ENCODE assay signal across 1 cellular context in the genomic region with DNA sequence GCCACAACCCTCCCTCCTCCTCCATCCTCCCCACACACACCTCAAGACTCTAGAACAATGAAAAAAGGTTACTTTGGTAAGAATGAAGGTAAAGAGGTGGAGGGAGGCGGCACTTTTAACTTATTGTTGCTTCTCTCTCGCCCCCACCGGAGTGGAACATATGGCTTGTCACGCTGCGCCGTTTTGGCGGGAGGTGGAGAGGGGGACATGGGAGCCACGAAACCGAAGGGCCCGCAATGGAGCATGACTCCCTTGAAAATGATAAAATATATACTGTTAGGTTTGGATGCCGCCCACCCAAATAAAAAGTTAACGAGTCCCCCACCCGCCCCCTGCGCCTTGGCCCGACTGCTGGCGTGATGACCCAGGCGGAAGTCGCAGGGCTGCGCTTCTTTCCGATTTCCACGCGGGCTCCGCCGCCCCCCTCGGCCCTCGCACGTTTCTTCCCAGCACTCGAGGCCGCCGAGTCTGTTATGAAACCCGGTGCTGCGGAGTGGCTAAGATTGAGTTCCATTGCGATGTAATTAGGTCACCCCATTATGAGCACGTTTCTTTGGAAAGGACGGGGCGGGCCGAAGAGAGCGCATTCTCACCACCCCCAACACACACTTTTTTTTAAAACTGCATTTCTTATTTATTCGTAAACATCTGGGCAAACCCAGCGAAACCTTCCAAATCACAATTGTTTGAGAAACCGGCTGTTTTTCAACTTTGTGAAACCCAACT.
TF ChIP-seq lines count a peak whose summit lies in the region.

No MANE protein-coding gene starts in this region.

TF ChIP-seq in HepG2, 621 proteins besides CTCF, POLR2A, EP300 and RAD21 (continued from another document and continues in another):
- TF ChIP-seq, protein P1, sequence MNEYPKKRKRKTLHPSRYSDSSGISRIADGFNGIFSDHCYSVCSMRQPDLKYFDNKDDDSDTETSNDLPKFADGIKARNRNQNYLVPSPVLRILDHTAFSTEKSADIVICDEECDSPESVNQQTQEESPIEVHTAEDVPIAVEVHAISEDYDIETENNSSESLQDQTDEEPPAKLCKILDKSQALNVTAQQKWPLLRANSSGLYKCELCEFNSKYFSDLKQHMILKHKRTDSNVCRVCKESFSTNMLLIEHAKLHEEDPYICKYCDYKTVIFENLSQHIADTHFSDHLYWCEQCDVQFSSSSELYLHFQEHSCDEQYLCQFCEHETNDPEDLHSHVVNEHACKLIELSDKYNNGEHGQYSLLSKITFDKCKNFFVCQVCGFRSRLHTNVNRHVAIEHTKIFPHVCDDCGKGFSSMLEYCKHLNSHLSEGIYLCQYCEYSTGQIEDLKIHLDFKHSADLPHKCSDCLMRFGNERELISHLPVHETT (CRISPR knock-in tag; conservative IDR thresholded peaks at IDR 0.05), result 0 out of 2 replicates have a peak, but pooled peaks have one; percentile 41
- TF ChIP-seq TRIM24 (CRISPR knock-in tag; IDR thresholded peaks at IDR 0.05), result no peak
- no peak for TF ChIP-seq FLYWCH1 (CRISPR knock-in tag; IDR thresholded peaks at IDR 0.05)
- TF ChIP-seq ZBTB49 (CRISPR knock-in tag; IDR thresholded peaks at IDR 0.05; ENCODE audit: borderline replicate concordance), result no peak
- TF ChIP-seq DDIT3 (CRISPR knock-in tag; IDR thresholded peaks at IDR 0.05), result no peak
- no peak for TF ChIP-seq ZNF260 (CRISPR knock-in tag; IDR thresholded peaks at IDR 0.05; ENCODE audit: borderline replicate concordance, low read depth)
- TF ChIP-seq ZNF629 (CRISPR knock-in tag; conservative IDR thresholded peaks at IDR 0.05), result no peak
- TF ChIP-seq SYNCRIP (IDR thresholded peaks at IDR 0.05; ENCODE audit: insufficient read depth, low read depth, low read length), result no peak
- TF ChIP-seq GTF3A (CRISPR knock-in tag; conservative IDR thresholded peaks at IDR 0.05), result no peak
- 0 out of 2 replicates have a peak, but pooled peaks have one; percentile 16 for TF ChIP-seq ZBTB26 (CRISPR knock-in tag; IDR thresholded peaks at IDR 0.05; ENCODE audit: borderline replicate concordance)
- peak; percentile 63; the same call in 1 of the 2 replicates for TF ChIP-seq ZNF891 (CRISPR knock-in tag; IDR thresholded peaks at IDR 0.05)
- peak; percentile 84 for TF ChIP-seq ZFP36L1 (CRISPR knock-in tag; IDR thresholded peaks at IDR 0.05)
- no peak for TF ChIP-seq CHCHD3 (CRISPR knock-in tag; IDR thresholded peaks at IDR 0.05)
- TF ChIP-seq, protein P2, sequence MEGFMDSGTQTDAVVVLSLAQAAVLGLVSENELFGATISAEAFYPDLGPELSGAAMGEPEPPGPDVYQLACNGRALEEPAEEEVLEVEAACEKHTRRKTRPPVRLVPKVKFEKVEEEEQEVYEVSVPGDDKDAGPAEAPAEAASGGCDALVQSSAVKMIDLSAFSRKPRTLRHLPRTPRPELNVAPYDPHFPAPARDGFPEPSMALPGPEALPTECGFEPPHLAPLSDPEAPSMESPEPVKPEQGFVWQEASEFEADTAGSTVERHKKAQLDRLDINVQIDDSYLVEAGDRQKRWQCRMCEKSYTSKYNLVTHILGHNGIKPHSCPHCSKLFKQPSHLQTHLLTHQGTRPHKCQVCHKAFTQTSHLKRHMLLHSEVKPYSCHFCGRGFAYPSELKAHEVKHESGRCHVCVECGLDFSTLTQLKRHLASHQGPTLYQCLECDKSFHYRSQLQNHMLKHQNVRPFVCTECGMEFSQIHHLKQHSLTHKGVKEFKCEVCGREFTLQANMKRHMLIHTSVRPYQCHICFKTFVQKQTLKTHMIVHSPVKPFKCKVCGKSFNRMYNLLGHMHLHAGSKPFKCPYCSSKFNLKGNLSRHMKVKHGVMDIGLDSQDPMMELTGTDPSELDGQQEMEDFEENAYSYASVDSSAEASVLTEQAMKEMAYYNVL (CRISPR knock-in tag; IDR thresholded peaks at IDR 0.05; ENCODE audit: borderline replicate concordance), result no peak
- TF ChIP-seq ZXDC (CRISPR knock-in tag; IDR thresholded peaks at IDR 0.05), result 0 out of 2 replicates have a peak, but pooled peaks have one; percentile 56
- TF ChIP-seq YEATS4 (CRISPR knock-in tag; IDR thresholded peaks at IDR 0.05; ENCODE audit: borderline replicate concordance), result no peak; the same call in none of the 2 replicates
- 0 out of 2 replicates have a peak, but pooled peaks have one; percentile 38 for TF ChIP-seq AHR (CRISPR knock-in tag; IDR thresholded peaks at IDR 0.05)
- TF ChIP-seq KLF16 (CRISPR knock-in tag; IDR thresholded peaks at IDR 0.05), result peak in 1 of 2 experiments; percentile 32; a peak in 1 of 4 replicates
- no peak for TF ChIP-seq NFE2L2 (IDR thresholded peaks at IDR 0.05; ENCODE audit: low read length)
- TF ChIP-seq NR2F6 (IDR thresholded peaks at IDR 0.05), result no peak
- TF ChIP-seq NR2F6 (CRISPR knock-in tag; IDR thresholded peaks at IDR 0.05), result peak; percentile 30; the same call in 1 of the 2 replicates
- no peak for TF ChIP-seq HOXA7 (CRISPR knock-in tag; IDR thresholded peaks at IDR 0.05)
- TF ChIP-seq ZNF740 (CRISPR knock-in tag; IDR thresholded peaks at IDR 0.05), result peak; percentile 72; the same call in 1 of the 2 replicates
- peak; percentile 37; the same call in 1 of the 2 replicates for TF ChIP-seq ZNF317 (CRISPR knock-in tag; IDR thresholded peaks at IDR 0.05)
- TF ChIP-seq, protein P3, sequence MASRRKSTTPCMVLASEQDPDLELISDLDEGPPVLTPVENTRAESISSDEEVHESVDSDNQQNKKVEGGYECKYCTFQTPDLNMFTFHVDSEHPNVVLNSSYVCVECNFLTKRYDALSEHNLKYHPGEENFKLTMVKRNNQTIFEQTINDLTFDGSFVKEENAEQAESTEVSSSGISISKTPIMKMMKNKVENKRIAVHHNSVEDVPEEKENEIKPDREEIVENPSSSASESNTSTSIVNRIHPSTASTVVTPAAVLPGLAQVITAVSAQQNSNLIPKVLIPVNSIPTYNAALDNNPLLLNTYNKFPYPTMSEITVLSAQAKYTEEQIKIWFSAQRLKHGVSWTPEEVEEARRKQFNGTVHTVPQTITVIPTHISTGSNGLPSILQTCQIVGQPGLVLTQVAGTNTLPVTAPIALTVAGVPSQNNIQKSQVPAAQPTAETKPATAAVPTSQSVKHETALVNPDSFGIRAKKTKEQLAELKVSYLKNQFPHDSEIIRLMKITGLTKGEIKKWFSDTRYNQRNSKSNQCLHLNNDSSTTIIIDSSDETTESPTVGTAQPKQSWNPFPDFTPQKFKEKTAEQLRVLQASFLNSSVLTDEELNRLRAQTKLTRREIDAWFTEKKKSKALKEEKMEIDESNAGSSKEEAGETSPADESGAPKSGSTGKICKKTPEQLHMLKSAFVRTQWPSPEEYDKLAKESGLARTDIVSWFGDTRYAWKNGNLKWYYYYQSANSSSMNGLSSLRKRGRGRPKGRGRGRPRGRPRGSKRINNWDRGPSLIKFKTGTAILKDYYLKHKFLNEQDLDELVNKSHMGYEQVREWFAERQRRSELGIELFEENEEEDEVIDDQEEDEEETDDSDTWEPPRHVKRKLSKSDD (CRISPR knock-in tag; IDR thresholded peaks at IDR 0.05; ENCODE audit: low read depth), result 0 out of 2 replicates have a peak, but pooled peaks have one; percentile 40
- TF ChIP-seq HMGA1 (CRISPR knock-in tag; conservative IDR thresholded peaks at IDR 0.05), result no peak
- no peak for TF ChIP-seq NFIC (IDR thresholded peaks at IDR 0.05; ENCODE audit: low read length)
- TF ChIP-seq, protein P4, sequence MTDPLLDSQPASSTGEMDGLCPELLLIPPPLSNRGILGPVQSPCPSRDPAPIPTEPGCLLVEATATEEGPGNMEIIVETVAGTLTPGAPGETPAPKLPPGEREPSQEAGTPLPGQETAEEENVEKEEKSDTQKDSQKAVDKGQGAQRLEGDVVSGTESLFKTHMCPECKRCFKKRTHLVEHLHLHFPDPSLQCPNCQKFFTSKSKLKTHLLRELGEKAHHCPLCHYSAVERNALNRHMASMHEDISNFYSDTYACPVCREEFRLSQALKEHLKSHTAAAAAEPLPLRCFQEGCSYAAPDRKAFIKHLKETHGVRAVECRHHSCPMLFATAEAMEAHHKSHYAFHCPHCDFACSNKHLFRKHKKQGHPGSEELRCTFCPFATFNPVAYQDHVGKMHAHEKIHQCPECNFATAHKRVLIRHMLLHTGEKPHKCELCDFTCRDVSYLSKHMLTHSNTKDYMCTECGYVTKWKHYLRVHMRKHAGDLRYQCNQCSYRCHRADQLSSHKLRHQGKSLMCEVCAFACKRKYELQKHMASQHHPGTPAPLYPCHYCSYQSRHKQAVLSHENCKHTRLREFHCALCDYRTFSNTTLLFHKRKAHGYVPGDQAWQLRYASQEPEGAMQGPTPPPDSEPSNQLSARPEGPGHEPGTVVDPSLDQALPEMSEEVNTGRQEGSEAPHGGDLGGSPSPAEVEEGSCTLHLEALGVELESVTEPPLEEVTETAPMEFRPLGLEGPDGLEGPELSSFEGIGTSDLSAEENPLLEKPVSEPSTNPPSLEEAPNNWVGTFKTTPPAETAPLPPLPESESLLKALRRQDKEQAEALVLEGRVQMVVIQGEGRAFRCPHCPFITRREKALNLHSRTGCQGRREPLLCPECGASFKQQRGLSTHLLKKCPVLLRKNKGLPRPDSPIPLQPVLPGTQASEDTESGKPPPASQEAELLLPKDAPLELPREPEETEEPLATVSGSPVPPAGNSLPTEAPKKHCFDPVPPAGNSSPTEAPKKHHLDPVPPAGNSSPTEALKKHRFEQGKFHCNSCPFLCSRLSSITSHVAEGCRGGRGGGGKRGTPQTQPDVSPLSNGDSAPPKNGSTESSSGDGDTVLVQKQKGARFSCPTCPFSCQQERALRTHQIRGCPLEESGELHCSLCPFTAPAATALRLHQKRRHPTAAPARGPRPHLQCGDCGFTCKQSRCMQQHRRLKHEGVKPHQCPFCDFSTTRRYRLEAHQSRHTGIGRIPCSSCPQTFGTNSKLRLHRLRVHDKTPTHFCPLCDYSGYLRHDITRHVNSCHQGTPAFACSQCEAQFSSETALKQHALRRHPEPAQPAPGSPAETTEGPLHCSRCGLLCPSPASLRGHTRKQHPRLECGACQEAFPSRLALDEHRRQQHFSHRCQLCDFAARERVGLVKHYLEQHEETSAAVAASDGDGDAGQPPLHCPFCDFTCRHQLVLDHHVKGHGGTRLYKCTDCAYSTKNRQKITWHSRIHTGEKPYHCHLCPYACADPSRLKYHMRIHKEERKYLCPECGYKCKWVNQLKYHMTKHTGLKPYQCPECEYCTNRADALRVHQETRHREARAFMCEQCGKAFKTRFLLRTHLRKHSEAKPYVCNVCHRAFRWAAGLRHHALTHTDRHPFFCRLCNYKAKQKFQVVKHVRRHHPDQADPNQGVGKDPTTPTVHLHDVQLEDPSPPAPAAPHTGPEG (CRISPR knock-in tag; IDR thresholded peaks at IDR 0.05), result no peak
- no peak for TF ChIP-seq ZBTB38 (CRISPR knock-in tag; IDR thresholded peaks at IDR 0.05)
- TF ChIP-seq ZNF34 (CRISPR knock-in tag; IDR thresholded peaks at IDR 0.05; ENCODE audit: borderline replicate concordance), result no peak
- TF ChIP-seq RFXAP (CRISPR knock-in tag; IDR thresholded peaks at IDR 0.05; ENCODE audit: borderline replicate concordance), result no peak
- no peak for TF ChIP-seq ESRRA (CRISPR knock-in tag; IDR thresholded peaks at IDR 0.05; ENCODE audit: low read depth)
- no peak for TF ChIP-seq ARID2 (CRISPR knock-in tag; IDR thresholded peaks at IDR 0.05; ENCODE audit: borderline replicate concordance)
- TF ChIP-seq NFRKB (IDR thresholded peaks at IDR 0.05), result no peak
- no peak for TF ChIP-seq ZNF432 (CRISPR knock-in tag; IDR thresholded peaks at IDR 0.05; ENCODE audit: borderline replicate concordance)
- TF ChIP-seq RFXANK (CRISPR knock-in tag; IDR thresholded peaks at IDR 0.05), result no peak
- peak; percentile 26; the same call in 1 of the 2 replicates for TF ChIP-seq JUN (CRISPR knock-in tag; IDR thresholded peaks at IDR 0.05)
- no peak for TF ChIP-seq SMAD9 (CRISPR knock-in tag; IDR thresholded peaks at IDR 0.05)
- no peak for TF ChIP-seq HNRNPUL1 (IDR thresholded peaks at IDR 0.05; ENCODE audit: low read depth, low read length)
- TF ChIP-seq ZNF839 (CRISPR knock-in tag; IDR thresholded peaks at IDR 0.05; ENCODE audit: borderline replicate concordance), result no peak
